In the genomic region with DNA sequence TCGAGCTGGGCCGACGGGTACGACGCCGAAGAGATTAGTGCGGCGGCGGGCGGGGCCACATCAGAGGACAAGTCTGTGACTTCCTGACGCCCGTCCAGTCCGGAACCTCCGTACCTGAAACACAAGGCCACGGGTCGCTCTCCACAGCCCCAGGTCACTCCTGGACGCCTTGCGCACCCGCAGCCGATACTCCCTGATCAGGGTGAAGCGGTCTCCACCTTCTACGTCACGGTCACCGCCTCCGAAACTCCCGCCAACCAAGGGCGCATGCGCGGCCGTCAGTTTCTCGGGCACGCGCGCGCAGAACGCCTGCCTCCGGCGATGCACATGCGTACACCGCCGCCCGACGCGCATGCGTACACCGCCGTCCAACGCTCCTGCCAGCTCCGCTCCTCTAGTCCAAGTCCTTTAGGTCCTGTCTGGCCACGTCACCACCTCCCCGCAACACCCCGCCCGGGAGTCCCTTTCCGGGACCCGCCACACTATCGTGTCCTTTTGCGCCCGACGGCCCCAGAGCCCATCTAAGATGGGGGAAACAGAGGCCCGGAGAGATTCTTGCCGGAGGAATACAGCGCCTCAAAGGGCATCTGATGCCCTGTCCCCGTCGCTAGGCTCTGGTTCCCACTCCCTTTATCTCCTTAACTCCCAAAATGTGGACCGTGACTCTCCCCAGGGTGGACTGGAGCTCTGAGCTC, we compare ENCODE assay signal across 8 cellular contexts. TPM values are rescaled to one million over a fixed set of nuclear protein-coding genes. Genes with fewer than 3 reads are reported as not detected.
DNase-seq lines count a peak whose midpoint lies in the region; ATAC-seq and TF ChIP-seq lines count a peak whose summit lies in the region.

A gene with protein sequence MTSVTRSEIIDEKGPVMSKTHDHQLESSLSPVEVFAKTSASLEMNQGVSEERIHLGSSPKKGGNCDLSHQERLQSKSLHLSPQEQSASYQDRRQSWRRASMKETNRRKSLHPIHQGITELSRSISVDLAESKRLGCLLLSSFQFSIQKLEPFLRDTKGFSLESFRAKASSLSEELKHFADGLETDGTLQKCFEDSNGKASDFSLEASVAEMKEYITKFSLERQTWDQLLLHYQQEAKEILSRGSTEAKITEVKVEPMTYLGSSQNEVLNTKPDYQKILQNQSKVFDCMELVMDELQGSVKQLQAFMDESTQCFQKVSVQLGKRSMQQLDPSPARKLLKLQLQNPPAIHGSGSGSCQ (minus strand): TSS at position 216 of the 695 bp plus-strand sequence. CDS start 2,305 bp downstream, outside the sequence.

- TF ChIP-seq EP300 in gastroesophageal sphincter (IDR thresholded peaks at IDR 0.05): no peak

- peaks cover 4% of the 10 kb centered on the region for H3K36me3 Mint-ChIP-seq in HFFc6 (ENCODE audit: low read depth)
- no peaks in the 10 kb centered on the region for H3K36me3 Mint-ChIP-seq in activated naive CD4-positive, alpha-beta T cell treated with anti-CD3 and anti-CD28 coated beads for 36 hours (ENCODE audit: low read depth)

- CTCF ChIA-PET in activated naive CD4-positive, alpha-beta T cell treated with anti-CD3 and anti-CD28 coated beads for 36 hours (lab: Charles Lee): interaction anchor here (0.5 to 1.8 kb wide), 25 partner anchors 8 to 284 kb away, joined by 3 to 16 read pairs (median 4); a partner anchor contains a TSS

- H3K27ac Mint-ChIP-seq in HFFc6: peak within 1 kb of the TSS; percentile 99
- H3K27ac Mint-ChIP-seq in activated naive CD4-positive, alpha-beta T cell treated with anti-CD3 and anti-CD28 coated beads for 36 hours: peak within 1 kb of the TSS; percentile 97

- H3K9me3 ChIP-seq in gastroesophageal sphincter (no peaks in the 10 kb centered on the region), neutrophil (no peaks in the 10 kb centered on the region)

- peak within 1 kb of the TSS; percentile 91 for H3K4me3 Mint-ChIP-seq in HFFc6
- peak within 1 kb of the TSS; percentile 97 for H3K4me3 Mint-ChIP-seq in activated naive CD4-positive, alpha-beta T cell treated with anti-CD3 and anti-CD28 coated beads for 36 hours

- peaks cover 0 to 44% (median 13%) of the 10 kb centered on the region in 3 donors for H3K4me1 ChIP-seq in gastroesophageal sphincter
- H3K4me1 ChIP-seq in neutrophil (ENCODE audit: control insufficient read depth in 1 of 2, insufficient read depth in 1 of 2, low read depth in 1 of 2, low read length in 1 of 2): peaks cover 17 to 20% of the 10 kb centered on the region in 2 experiments

- peaks cover 14% of the 10 kb centered on the region for H3K27me3 Mint-ChIP-seq in HFFc6 (ENCODE audit: insufficient read depth)
- no peaks in the 10 kb centered on the region for H3K27me3 Mint-ChIP-seq in activated naive CD4-positive, alpha-beta T cell treated with anti-CD3 and anti-CD28 coated beads for 36 hours (ENCODE audit: low read depth)

- DNase-seq in GM04504 (ENCODE audit: low read depth) (peak; percentile 93), HFFc6 (peak; percentile 97), NB4 (ENCODE audit: low read depth) (peak; percentile 98), SK-N-DZ (ENCODE audit: low spot score) (peak; percentile 99), substantia nigra (lab: John Stamatoyannopoulos, UW) (peak; percentile 44 to 95 (median 90))
- peak; percentile 98 for DNase-seq in activated naive CD4-positive, alpha-beta T cell treated with anti-CD3 and anti-CD28 coated beads for 36 hours

- no peaks in the 10 kb centered on the region for H3K9me3 Mint-ChIP-seq in HFFc6
- H3K9me3 Mint-ChIP-seq in activated naive CD4-positive, alpha-beta T cell treated with anti-CD3 and anti-CD28 coated beads for 36 hours: no peaks in the 10 kb centered on the region

- H3K27ac ChIP-seq in gastroesophageal sphincter: peak within 1 kb of the TSS; percentile 81 to 96 (median 94)
- H3K27ac ChIP-seq in neutrophil: peak within 1 kb of the TSS; percentile 78
- peak within 1 kb of the TSS; percentile 90 for H3K27ac ChIP-seq in substantia nigra (ENCODE audit: low read depth, low read length, poor library complexity, severe bottlenecking)

- H3K27me3 ChIP-seq in gastroesophageal sphincter: no peaks in the 10 kb centered on the region
- H3K27me3 ChIP-seq in neutrophil: no peaks in the 10 kb centered on the region

- TF ChIP-seq CTCF in HFFc6 (IDR thresholded peaks at IDR 0.05) (no peak), NB4 (IDR thresholded peaks at IDR 0.05; ENCODE audit: low read depth, low read length) (no peak), gastroesophageal sphincter (IDR thresholded peaks at IDR 0.05) (peak in 1 of 4 experiments; percentile 2), neutrophil (IDR thresholded peaks at IDR 0.05) (peak; percentile 29)

- H3K4me1 Mint-ChIP-seq in HFFc6 (ENCODE audit: low read depth): peaks cover 55% of the 10 kb centered on the region
- peaks cover 21% of the 10 kb centered on the region for H3K4me1 Mint-ChIP-seq in activated naive CD4-positive, alpha-beta T cell treated with anti-CD3 and anti-CD28 coated beads for 36 hours (ENCODE audit: low read depth)

- ATAC-seq in gastroesophageal sphincter: peak; percentile 98

- WGBS in gastroesophageal sphincter (ENCODE audit: low coverage in 1 of 2), 2 donors: 0% methylated on average over 5 to 8 of the region's 65 CpGs

- H3K36me3 ChIP-seq in gastroesophageal sphincter (peaks cover 0 to 9% of the 10 kb centered on the region in 2 donors), neutrophil (peaks cover 5% of the 10 kb centered on the region)

- peak within 1 kb of the TSS; percentile 86 for H3K4me3 ChIP-seq in NB4 (ENCODE audit: low read depth, low read length)
- peak within 1 kb of the TSS; percentile 55 to 68 for H3K4me3 ChIP-seq in gastroesophageal sphincter
- H3K4me3 ChIP-seq in neutrophil (ENCODE audit: low read depth in 1 of 2, low read length in 1 of 2): peak within 1 kb of the TSS; percentile 83 to 87

- intact Hi-C loops in activated naive CD4-positive, alpha-beta T cell treated with anti-CD3 and anti-CD28 coated beads for 36 hours (cut with micrococcal nuclease): loop anchor here (1.0 to 5.0 kb wide), 7 partner anchors 27 to 311 kb away; a partner anchor contains a TSS

- TF ChIP-seq POLR2A in NB4 (IDR thresholded peaks at IDR 0.05; ENCODE audit: extremely low read depth, insufficient read length) (peak; percentile 90), gastroesophageal sphincter (IDR thresholded peaks at IDR 0.05) (peak in 1 of 2 donors; percentile 55)

RNA-seq across cellular contexts. Expression of the gene that starts here (rescaled TPM):
- 10 to 100 TPM in 5 of 6 experiments, 1 to 10 TPM in 1; 8.6 to 15.7 (median 14.0) TPM for total RNA-seq in HFFc6 (2021; fragmentation: NEBNext Ultra II Directional; extraction: Animal tissue kit (Norgen Biotek cat#: 25700))
- polyA plus RNA-seq in SK-N-DZ (2014; cell fraction: cytosol; rRNA removed): 108 and 121 TPM in 2 replicates
- 53.8 and 73.5 TPM in 2 replicates for polyA plus RNA-seq in SK-N-DZ (2014; cell fraction: nucleus; rRNA removed)
- total RNA-seq in activated naive CD4-positive, alpha-beta T cell treated with anti-CD3 and anti-CD28 coated beads for 36 hours: 10 to 100 TPM; 23.0 to 24.7 TPM
- 1 to 10 TPM; 5.1 to 8.1 (median 6.0) TPM for total RNA-seq in gastroesophageal sphincter

Comparison
In these comparisons a context has a peak if more than half of its experiments do, and no peak if none do; other contexts are left out.
1. Peak in every context shown above with its lines: DNase-seq, ATAC-seq, H3K4me3 ChIP-seq and H3K27ac ChIP-seq.